25 cellular contexts compared by ENCODE assay signal in genomic region chr6:47454713-47455396, GRCh38.
"Had no signal": no experiment of that assay in that cellular context is flagged by ENCODE, and none has a peak within 500 bp of the region (broad histone marks: within the 10 kb centered on the region; RNA-seq: fewer than 3 reads in every experiment).

No MANE protein-coding gene starts in this region.

- H3K27ac ChIP-seq: adrenal gland, colonic mucosa, gastroesophageal sphincter, hepatocyte, spleen, tibial nerve had no signal

- ATAC-seq: body of pancreas; gastroesophageal sphincter; left cardiac atrium; left ventricle myocardium superior; mucosa of descending colon; natural killer cell treated with Interleukin-12 subunit alpha and Interleukin-12 subunit beta and Interleukin-15 and Interleukin-18, amount 100 ng/mL, for 72 hours; right cardiac atrium had no signal

- H3K36me3 Mint-ChIP-seq: activated naive CD8-positive, alpha-beta T cell treated with anti-CD3 and anti-CD28 coated beads for 36 hours; natural killer cell treated with Interleukin-12 subunit alpha and Interleukin-12 subunit beta and Interleukin-15 and Interleukin-18, amount 100 ng/mL, for 72 hours had no signal

- DNase-seq: activated CD4-positive, alpha-beta T cell treated with anti-CD3 and anti-CD28 coated beads, Interleukin-2, amount 50 U/mL, for 1 hour; activated CD4-positive, CD25-positive, alpha-beta regulatory T cell treated with anti-CD3 and anti-CD28 coated beads, Interleukin-2, amount 50 U/mL, for 72 hours; activated effector memory CD4-positive, alpha-beta T cell treated with anti-CD3 and anti-CD28 coated beads, Interleukin-2, amount 50 U/mL, for 16 hours; activated naive CD4-positive, alpha-beta T cell treated with anti-CD3 and anti-CD28 coated beads for 36 hours; activated naive CD8-positive, alpha-beta T cell treated with anti-CD3 and anti-CD28 coated beads for 36 hours; activated T-cell treated with anti-CD3 and anti-CD28 coated beads for 4 hours; aorta; cerebellar nuclear complex; effector CD8-positive, alpha-beta T cell; left cardiac atrium; left ventricle myocardium superior; posterior cingulate gyrus; right cardiac atrium; spleen; stimulated activated naive CD4-positive, alpha-beta T cell treated with Interleukin-2 at 50 U/mL for 16 hours; T-helper 9 cell had no signal

- H3K27ac Mint-ChIP-seq: activated naive CD4-positive, alpha-beta T cell treated with anti-CD3 and anti-CD28 coated beads for 36 hours; activated naive CD8-positive, alpha-beta T cell treated with anti-CD3 and anti-CD28 coated beads for 36 hours; natural killer cell treated with Interleukin-12 subunit alpha and Interleukin-12 subunit beta and Interleukin-15 and Interleukin-18, amount 100 ng/mL, for 72 hours had no signal

- FAIRE-seq: TTC549 had no signal

- H3K9me3 ChIP-seq: adrenal gland, body of pancreas, colonic mucosa, gastroesophageal sphincter, mucosa of descending colon, spleen, tibial nerve had no signal

- H3K4me3 ChIP-seq: adrenal gland, body of pancreas, colonic mucosa, gastroesophageal sphincter, hepatocyte, mucosa of descending colon, spleen, tibial nerve had no signal

- H2AFZ ChIP-seq: hepatocyte had no signal

- H3K9me3 Mint-ChIP-seq: activated naive CD4-positive, alpha-beta T cell treated with anti-CD3 and anti-CD28 coated beads for 36 hours; activated naive CD8-positive, alpha-beta T cell treated with anti-CD3 and anti-CD28 coated beads for 36 hours; natural killer cell treated with Interleukin-12 subunit alpha and Interleukin-12 subunit beta and Interleukin-15 and Interleukin-18, amount 100 ng/mL, for 72 hours had no signal

- H3K27me3 ChIP-seq: adrenal gland, body of pancreas, colonic mucosa, gastroesophageal sphincter, hepatocyte, spleen, tibial nerve had no signal

- H3K4me1 ChIP-seq: adrenal gland, colonic mucosa, gastroesophageal sphincter, spleen, tibial nerve had no signal

- H3K4me1 Mint-ChIP-seq: activated naive CD8-positive, alpha-beta T cell treated with anti-CD3 and anti-CD28 coated beads for 36 hours had no signal

- H3K36me3 ChIP-seq: adrenal gland, colonic mucosa, gastroesophageal sphincter, spleen, tibial nerve had no signal

- H3K4me3 Mint-ChIP-seq: activated naive CD4-positive, alpha-beta T cell treated with anti-CD3 and anti-CD28 coated beads for 36 hours; activated naive CD8-positive, alpha-beta T cell treated with anti-CD3 and anti-CD28 coated beads for 36 hours; natural killer cell treated with Interleukin-12 subunit alpha and Interleukin-12 subunit beta and Interleukin-15 and Interleukin-18, amount 100 ng/mL, for 72 hours had no signal

- H3K4me2 ChIP-seq: hepatocyte had no signal

- H3K27me3 Mint-ChIP-seq: activated naive CD8-positive, alpha-beta T cell treated with anti-CD3 and anti-CD28 coated beads for 36 hours had no signal
